In the genomic region with DNA sequence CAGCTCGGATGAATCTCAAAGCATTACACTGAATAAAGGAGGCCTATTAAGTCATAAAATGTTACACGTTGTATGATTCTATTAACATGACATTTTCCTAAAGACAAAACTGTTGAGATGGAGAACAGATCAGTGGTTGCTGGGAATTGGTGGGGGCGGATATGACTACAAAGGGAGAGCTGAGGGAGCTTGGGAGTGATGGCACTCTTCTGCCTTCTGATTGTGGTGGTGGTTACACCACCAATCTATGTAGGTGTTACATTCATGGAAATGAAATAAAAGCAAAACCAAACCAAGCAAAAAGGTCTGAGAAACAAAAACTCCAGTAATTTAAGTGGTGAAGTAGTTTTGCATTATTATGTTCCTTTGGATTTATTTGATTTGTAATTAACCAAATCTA, we compare ENCODE assay signal across 20 cellular contexts. TPM values are rescaled to one million over a fixed set of nuclear protein-coding genes. Genes with fewer than 3 reads are reported as not detected.
DNase-seq lines count a peak whose midpoint lies in the region; ATAC-seq, FAIRE-seq and TF ChIP-seq lines count a peak whose summit lies in the region.
"Had no signal": no experiment of that assay in that cellular context is flagged by ENCODE, and none has a peak within 500 bp of the region (broad histone marks: within the 10 kb centered on the region; RNA-seq: fewer than 3 reads in every experiment).

No MANE protein-coding gene starts in this region.

- peak in 3 of 4 donors; percentile 17 to 43 (median 27) for ATAC-seq in right lobe of liver
- ATAC-seq in HepG2, result no peak
- ATAC-seq in left cardiac atrium, result no peak
- ATAC-seq in HG02642 (IDR thresholded peaks at IDR 0.05; ENCODE audit: poor library complexity, unreplicated experiment), result no peak
- no peak for ATAC-seq in HG03159 (IDR thresholded peaks at IDR 0.05; ENCODE audit: unreplicated experiment)
- ATAC-seq: body of pancreas had no signal

- H3K4me3 ChIP-seq in right lobe of liver (no peak overlapping the region), HepG2 (replicated peaks in 1 of 3; ENCODE audit: insufficient read depth in 1 of 3, low read depth in 2 of 3, low read length in 3 of 3) (no peak overlapping the region)
- H3K4me3 ChIP-seq: body of pancreas, Peyer's patch, vagina had no signal

- intact Hi-C loops in right lobe of liver (cut with DNase I), result no loop called here
- intact Hi-C loops in HepG2 (cut with micrococcal nuclease; ENCODE audit: unreplicated experiment), result no loop called here
- intact Hi-C loops in activated T-helper 1 cell treated with anti-CD3 and anti-CD28 coated beads, Interleukin-12 subunit alpha, Interleukin-12 subunit beta, Interleukin-2, Interleukin-4 antibody, amounts not matched to agents 30 ng/mL and 10 ng/mL and 1 ng/mL, durations not matched to agents 14 hours and 24 hours and 36 hours (cut with micrococcal nuclease), result loop anchor here (1.0 to 2.0 kb wide), 2 partner anchors 20 to 66 kb away; no protein-coding TSS in a partner anchor
- intact Hi-C loops in left cardiac atrium (cut with DNase I), result no loop called here

- H3K4me1 Mint-ChIP-seq in activated T-helper 1 cell treated with anti-CD3 and anti-CD28 coated beads, Interleukin-12 subunit alpha, Interleukin-12 subunit beta, Interleukin-2, Interleukin-4 antibody, amounts not matched to agents 30 ng/mL and 10 ng/mL and 1 ng/mL, durations not matched to agents 14 hours and 24 hours and 36 hours (ENCODE audit: low read depth), result peaks cover 37% of the 10 kb centered on the region
- peaks cover 37% of the 10 kb centered on the region for H3K4me1 Mint-ChIP-seq in mesothelial cell of epicardium

- CTCF ChIA-PET in HepG2 (lab: Yijun Ruan, JAX; ENCODE audit: low intra/inter-chr PET ratio, low total read pairs), result no interaction called here

- no peaks in the 10 kb centered on the region for H4K20me1 ChIP-seq in HepG2 (ENCODE audit: insufficient read depth, low read length)

- no peak for FAIRE-seq in HepG2 (lab: Jason Lieb, UNC)
- FAIRE-seq: D721Med had no signal

- TF ChIP-seq EP300 in HepG2 (IDR thresholded peaks at IDR 0.05; ENCODE audit: low read depth in 2 of 2, low read length in 2 of 2) (no peak), HepG2 (CRISPR knock-in tag; IDR thresholded peaks at IDR 0.05; ENCODE audit: borderline replicate concordance) (no peak)

- no peak overlapping the region for H3K4me2 ChIP-seq in HepG2 (ENCODE audit: low read depth, low read length)

- H3K27me3 ChIP-seq in right lobe of liver (no peaks in the 10 kb centered on the region), HepG2 (ENCODE audit: control insufficient read depth in 1 of 2, insufficient read depth in 2 of 2, low read length in 2 of 2) (no peaks in the 10 kb centered on the region)
- H3K27me3 ChIP-seq: body of pancreas, Peyer's patch, vagina had no signal

- WGBS in right lobe of liver (ENCODE audit: insufficient coverage, low coverage, low lambda C conversion rate, missing lambda C conversion rate), result 46% methylated on average over 3 of the region's 3 CpGs
- 95% methylated on average over 3 of the region's 3 CpGs for WGBS in HepG2 (ENCODE audit: low lambda C conversion rate)

- POLR2A ChIA-PET in HepG2 (lab: Yijun Ruan, JAX), result no interaction called here

- H3K36me3 ChIP-seq in right lobe of liver (no peaks in the 10 kb centered on the region), HepG2 (replicated peaks in 1 of 2; ENCODE audit: control insufficient read depth in 1 of 2, insufficient read depth in 2 of 2, low read length in 2 of 2) (no peaks in the 10 kb centered on the region)
- H3K36me3 ChIP-seq: Peyer's patch, vagina, WERI-Rb-1 had no signal

- H3K27ac ChIP-seq in right lobe of liver, result no peak overlapping the region
- no peak overlapping the region for H3K27ac ChIP-seq in HepG2 (ENCODE audit: extremely low read length, insufficient read depth, low read length)
- H3K27ac ChIP-seq: body of pancreas, HL-60, Peyer's patch, vagina, WERI-Rb-1 had no signal

- peaks cover 26% of the 10 kb centered on the region for H3K36me3 Mint-ChIP-seq in activated T-helper 1 cell treated with anti-CD3 and anti-CD28 coated beads, Interleukin-12 subunit alpha, Interleukin-12 subunit beta, Interleukin-2, Interleukin-4 antibody, amounts not matched to agents 30 ng/mL and 10 ng/mL and 1 ng/mL, durations not matched to agents 14 hours and 24 hours and 36 hours (ENCODE audit: low read depth)
- H3K36me3 Mint-ChIP-seq in mesothelial cell of epicardium, result peaks cover 5% of the 10 kb centered on the region

- H3K4me1 ChIP-seq in right lobe of liver (peaks cover 0 to 20% (median 4%) of the 10 kb centered on the region in 4 donors), HepG2 (ENCODE audit: insufficient read depth, low read length) (peaks cover 27% of the 10 kb centered on the region)
- H3K4me1 ChIP-seq: body of pancreas had no signal

- BruUV-seq in HepG2 (replicated peaks; lab: Mats Ljungman, UMichigan), result no TSS peak

- H3K79me2 ChIP-seq in HepG2 (ENCODE audit: insufficient read depth, low read length), result no peaks in the 10 kb centered on the region

- H3K9me3 ChIP-seq in right lobe of liver, result no peaks in the 10 kb centered on the region
- no peaks in the 10 kb centered on the region for H3K9me3 ChIP-seq in HepG2 (ENCODE audit: low read length)
- H3K9me3 ChIP-seq: body of pancreas, Peyer's patch, vagina had no signal

- no peaks in the 10 kb centered on the region for H3K27me3 Mint-ChIP-seq in activated T-helper 1 cell treated with anti-CD3 and anti-CD28 coated beads, Interleukin-12 subunit alpha, Interleukin-12 subunit beta, Interleukin-2, Interleukin-4 antibody, amounts not matched to agents 30 ng/mL and 10 ng/mL and 1 ng/mL, durations not matched to agents 14 hours and 24 hours and 36 hours (ENCODE audit: insufficient read depth)
- H3K27me3 Mint-ChIP-seq in mesothelial cell of epicardium (ENCODE audit: low read depth), result no peaks in the 10 kb centered on the region

- no peak for TF ChIP-seq RAD21 in HepG2 (CRISPR knock-in tag; IDR thresholded peaks at IDR 0.05)

- in situ Hi-C loops in HepG2 (cut with HindIII; ENCODE audit: extremely low pct_ligation_motif_present, low pct_unique_long_range_greater_than_20kb), result no loop called here

- TF ChIP-seq CTCF in right lobe of liver (IDR thresholded peaks at IDR 0.05) (no peak), HepG2 (CRISPR knock-in tag; IDR thresholded peaks at IDR 0.05) (no peak), mesothelial cell of epicardium (IDR thresholded peaks at IDR 0.05; ENCODE audit: unreplicated experiment) (no peak)

- no peak overlapping the region for H2AFZ ChIP-seq in HepG2 (ENCODE audit: low read length)

- no peak for TF ChIP-seq POLR2A in right lobe of liver (IDR thresholded peaks at IDR 0.05)
- no peak for TF ChIP-seq POLR2A in HepG2 (IDR thresholded peaks at IDR 0.05; ENCODE audit: insufficient read depth in 1 of 2, low read depth in 2 of 2, low read length in 2 of 2)

- H3K4me3 Mint-ChIP-seq in activated T-helper 1 cell treated with anti-CD3 and anti-CD28 coated beads, Interleukin-12 subunit alpha, Interleukin-12 subunit beta, Interleukin-2, Interleukin-4 antibody, amounts not matched to agents 30 ng/mL and 10 ng/mL and 1 ng/mL, durations not matched to agents 14 hours and 24 hours and 36 hours, result peak overlapping the region; percentile 0
- no peak overlapping the region for H3K4me3 Mint-ChIP-seq in mesothelial cell of epicardium

- no peaks in the 10 kb centered on the region for H3K9me3 Mint-ChIP-seq in activated T-helper 1 cell treated with anti-CD3 and anti-CD28 coated beads, Interleukin-12 subunit alpha, Interleukin-12 subunit beta, Interleukin-2, Interleukin-4 antibody, amounts not matched to agents 30 ng/mL and 10 ng/mL and 1 ng/mL, durations not matched to agents 14 hours and 24 hours and 36 hours
- no peaks in the 10 kb centered on the region for H3K9me3 Mint-ChIP-seq in mesothelial cell of epicardium

- peak overlapping the region; percentile 69 for H3K27ac Mint-ChIP-seq in activated T-helper 1 cell treated with anti-CD3 and anti-CD28 coated beads, Interleukin-12 subunit alpha, Interleukin-12 subunit beta, Interleukin-2, Interleukin-4 antibody, amounts not matched to agents 30 ng/mL and 10 ng/mL and 1 ng/mL, durations not matched to agents 14 hours and 24 hours and 36 hours
- peak overlapping the region; percentile 35 for H3K27ac Mint-ChIP-seq in mesothelial cell of epicardium

- no peak overlapping the region for H3K9ac ChIP-seq in HepG2 (ENCODE audit: insufficient read depth, low read depth, low read length)

- DNase-seq in right lobe of liver (no peak), HepG2 (ENCODE audit: low spot score) (no peak), mesothelial cell of epicardium (ENCODE audit: low spot score in 2 of 2, unreplicated experiment in 2 of 2) (no peak), left cardiac atrium (no peak), NK-92 (lab: John Stamatoyannopoulos, UW; ENCODE audit: unreplicated experiment) (no peak)
- no peak for DNase-seq in activated T-helper 1 cell treated with anti-CD3 and anti-CD28 coated beads, Interleukin-12 subunit alpha, Interleukin-12 subunit beta, Interleukin-2, Interleukin-4 antibody, amounts not matched to agents 30 ng/mL and 10 ng/mL and 1 ng/mL, durations not matched to agents 14 hours and 24 hours and 36 hours (ENCODE audit: low spot score)
- DNase-seq: body of pancreas; GF-D8; KBM-7; NCI-H1105; NCI-H2171; NCI-H774; Peyer's patch; stimulated activated CD4-positive, alpha-beta T cell treated with anti-CD3 and anti-CD28 coated beads, Interleukin-12 subunit alpha, Interleukin-12 subunit beta, amount 100 ng/mL, for 4 hours; WERI-Rb-1 had no signal

RNA-seq across cellular contexts. Expression of gene EVL, which starts 16.4 kb away (rescaled TPM):
- total RNA-seq in right lobe of liver (100 to 1,000 TPM in 2 of 6 experiments, 10 to 100 TPM in 4; 23.6 to 162 (median 68.4) TPM), HepG2 (2016; rRNA removed; fragmentation: Illumina TruSeq; extraction: Trizol) (10.5 and 15.1 TPM in 2 replicates), mesothelial cell of epicardium (244 to 250 TPM (median 244 TPM) in 3 replicates), left cardiac atrium (10 to 100 TPM; 48.3 to 58.8 TPM)
- 23.1 and 32.6 TPM in 2 replicates for total RNA-seq in HepG2 (2016; cell fraction: cytosol; rRNA removed; fragmentation: Illumina TruSeq; extraction: Trizol; ENCODE audit: low read depth)
- total RNA-seq in HepG2 (2016; cell fraction: insoluble cytoplasmic fraction; rRNA removed; fragmentation: Illumina TruSeq; extraction: Trizol), result 10.2 and 17.0 TPM in 2 replicates
- total RNA-seq in HepG2 (2016; cell fraction: membrane; rRNA removed; fragmentation: Illumina TruSeq; extraction: Trizol), result 35.4 and 40.2 TPM in 2 replicates
- 23.3 and 27.6 TPM in 2 replicates for total RNA-seq in HepG2 (2016; cell fraction: nucleus; rRNA removed; fragmentation: Illumina TruSeq; extraction: Trizol)
- 28.7 and 31.2 TPM in 2 replicates for polyA plus RNA-seq in HepG2 (2011; rRNA removed)
- 12.0 and 12.7 TPM in 2 replicates for polyA plus RNA-seq in HepG2 (2011; cell fraction: cytosol; rRNA removed)
- 124 and 138 TPM in 2 replicates for polyA plus RNA-seq in HepG2 (2011; cell fraction: nucleus; rRNA removed)
- 29.8 and 33.6 TPM in 2 replicates for polyA plus RNA-seq in HepG2 (2012)
- polyA plus RNA-seq in HepG2 (2016; cell fraction: cytosol; fragmentation: Illumina TruSeq; extraction: Trizol; ENCODE audit: low read depth), result 101 and 109 TPM in 2 replicates
- polyA plus RNA-seq in HepG2 (2016; cell fraction: insoluble cytoplasmic fraction; fragmentation: Illumina TruSeq; extraction: Trizol; ENCODE audit: low read depth), result 23.4 and 35.8 TPM in 2 replicates
- polyA plus RNA-seq in HepG2 (2016; cell fraction: membrane; fragmentation: Illumina TruSeq; extraction: Trizol; ENCODE audit: low read depth), result 114 and 115 TPM in 2 replicates
- 87.0 and 99.6 TPM in 2 replicates for polyA plus RNA-seq in HepG2 (2016; cell fraction: nucleus; fragmentation: Illumina TruSeq; extraction: Trizol; ENCODE audit: insufficient read depth, low read depth)
- polyA minus RNA-seq in HepG2 (2011; rRNA and poly(A)+ RNA removed; ENCODE audit: low replicate concordance), result 11.3 and 23.0 TPM in 2 replicates
- polyA minus RNA-seq in HepG2 (2011; cell fraction: cytosol; rRNA and poly(A)+ RNA removed), result 13.0 and 14.0 TPM in 2 replicates
- polyA minus RNA-seq in HepG2 (2011; cell fraction: nucleus; rRNA and poly(A)+ RNA removed), result 31.1 and 31.2 TPM in 2 replicates
- total RNA-seq in activated T-helper 1 cell treated with anti-CD3 and anti-CD28 coated beads, Interleukin-12 subunit alpha, Interleukin-12 subunit beta, Interleukin-2, Interleukin-4 antibody, amounts not matched to agents 30 ng/mL and 10 ng/mL and 1 ng/mL, durations not matched to agents 14 hours and 24 hours and 36 hours, result 290 and 309 TPM in 2 replicates

Comparison
In these comparisons a context has a peak if more than half of its experiments do, and no peak if none do; other contexts are left out.
1. ATAC-seq: peak in right lobe of liver (3 of 4); none in HepG2 (single experiment), left cardiac atrium (0 of 2), HG02642 (single experiment) and HG03159 (single experiment).